Comparison of ENCODE assay signal across 17 cellular contexts in genomic region chrX:29419774-29420553, GRCh38.
A peak's percentile ranks its signal among the peaks of the same experiment; 100 is the strongest.
DNase-seq lines count a peak whose midpoint lies in the region; ATAC-seq, FAIRE-seq and TF ChIP-seq lines count a peak whose summit lies in the region.
"Had no signal": no experiment of that assay in that cellular context is flagged by ENCODE, and none has a peak within 500 bp of the region (broad histone marks: within the 10 kb centered on the region; RNA-seq: fewer than 3 reads in every experiment).

No MANE protein-coding gene starts in this region.

- no peak for TF ChIP-seq CTCF in fibroblast of the aortic adventitia (IDR thresholded peaks at IDR 0.05; ENCODE audit: insufficient read depth, low read length)
- no peak for TF ChIP-seq CTCF in WTC11 (IDR thresholded peaks at IDR 0.05)

- no peaks in the 10 kb centered on the region for H3K4me1 ChIP-seq in aorta (ENCODE audit: control insufficient read depth in 1 of 2, insufficient read depth in 2 of 2, low read length in 2 of 2)

- intact Hi-C loops in aorta (cut with DNase I): no loop called here

- H3K9me3 Mint-ChIP-seq in activated CD8-positive, alpha-beta memory T cell treated with anti-CD3 and anti-CD28 coated beads, Interleukin-2, amount 10 ng/mL, durations not matched to agents 7 days and 5 days (ENCODE audit: low read depth): no peaks in the 10 kb centered on the region
- no peaks in the 10 kb centered on the region for H3K9me3 Mint-ChIP-seq in WTC11
- H3K9me3 Mint-ChIP-seq: dendritic cell treated with granulocyte-macrophage colony-stimulating factor and Interleukin-4, amounts not matched to agents 40 ng/mL and 50 ng/mL, for 4 days; stimulated activated naive B cell treated with anti-CD40 and anti-IgM and Interleukin-4, amounts not matched to agents 10 μg/mL and 1 μg/mL and 100 μg/mL, for 72 hours had no signal

- POLR2A ChIA-PET in WTC11 (lab: Charles Lee): no interaction called here

- CTCF ChIA-PET in activated CD8-positive, alpha-beta memory T cell treated with anti-CD3 and anti-CD28 coated beads, Interleukin-2, amount 10 ng/mL, durations not matched to agents 7 days and 5 days (lab: Charles Lee): no interaction called here
- CTCF ChIA-PET in WTC11 (lab: Charles Lee): interaction anchor here (0.7 kb wide), 1 partner anchor 59 kb away, joined by 3 read pairs; no protein-coding TSS in a partner anchor

- no peaks in the 10 kb centered on the region for H3K27me3 ChIP-seq in aorta (ENCODE audit: control insufficient read depth in 1 of 2, insufficient read depth in 2 of 2, low read length in 1 of 2)

- H3K9me3 ChIP-seq in aorta (ENCODE audit: control insufficient read depth, low read length): no peaks in the 10 kb centered on the region

- H3K36me3 Mint-ChIP-seq in activated CD8-positive, alpha-beta memory T cell treated with anti-CD3 and anti-CD28 coated beads, Interleukin-2, amount 10 ng/mL, durations not matched to agents 7 days and 5 days: no peaks in the 10 kb centered on the region
- no peaks in the 10 kb centered on the region for H3K36me3 Mint-ChIP-seq in WTC11
- H3K36me3 Mint-ChIP-seq: activated naive CD4-positive, alpha-beta T cell treated with anti-CD3 and anti-CD28 coated beads, Interleukin-2, amount 50 U/mL, for 72 hours; stimulated activated naive B cell treated with anti-CD40 and anti-IgM and Interleukin-4, amounts not matched to agents 10 μg/mL and 1 μg/mL and 100 μg/mL, for 72 hours had no signal

- H3K4me3 ChIP-seq in fibroblast of the aortic adventitia (ENCODE audit: low read depth, low read length): no peak overlapping the region
- H3K4me3 ChIP-seq in aorta (ENCODE audit: low read length in 2 of 2): no peak overlapping the region

- peak; percentile 0 for DNase-seq in Daoy (ENCODE audit: low read depth)
- peak; percentile 17 for DNase-seq in HTR-8/SVneo (ENCODE audit: insufficient read length, low spot score)
- peak; percentile 98 for DNase-seq in fibroblast of the aortic adventitia (ENCODE audit: low read depth)
- DNase-seq in NOMO-1 treated with dmso at 0.1 percent for 144 hours (lab: John Stamatoyannopoulos, UW; ENCODE audit: unreplicated experiment): no peak
- DNase-seq in activated CD8-positive, alpha-beta memory T cell treated with anti-CD3 and anti-CD28 coated beads, Interleukin-2, amount 10 ng/mL, durations not matched to agents 7 days and 5 days: no peak
- DNase-seq in aorta: no peak
- DNase-seq in WTC11 (ENCODE audit: low spot score): no peak
- DNase-seq: activated CD8-positive, alpha-beta memory T cell treated with anti-CD3 and anti-CD28 coated beads, Interleukin-2, amount 50 U/mL, for 4 hours; DMS79; NCI-H774; stimulated activated CD4-positive, alpha-beta T cell treated with anti-CD3 and anti-CD28 coated beads, Interleukin-4, amount 100 ng/mL, for 24 hours; stimulated activated naive B cell treated with anti-CD40 and anti-IgM and Interleukin-4, amounts not matched to agents 10 μg/mL and 1 μg/mL and 100 μg/mL, for 72 hours had no signal

- H3K27me3 Mint-ChIP-seq in activated CD8-positive, alpha-beta memory T cell treated with anti-CD3 and anti-CD28 coated beads, Interleukin-2, amount 10 ng/mL, durations not matched to agents 7 days and 5 days: no peaks in the 10 kb centered on the region
- H3K27me3 Mint-ChIP-seq in WTC11 (ENCODE audit: low read depth): peaks cover 47% of the 10 kb centered on the region
- H3K27me3 Mint-ChIP-seq: dendritic cell treated with granulocyte-macrophage colony-stimulating factor and Interleukin-4, amounts not matched to agents 40 ng/mL and 50 ng/mL, for 4 days; stimulated activated naive B cell treated with anti-CD40 and anti-IgM and Interleukin-4, amounts not matched to agents 10 μg/mL and 1 μg/mL and 100 μg/mL, for 72 hours had no signal

- H3K36me3 ChIP-seq in aorta (ENCODE audit: control insufficient read depth in 1 of 2, insufficient read depth in 2 of 2, low read length in 1 of 2): no peaks in the 10 kb centered on the region

- no peak overlapping the region for H3K27ac ChIP-seq in aorta (ENCODE audit: low read depth in 1 of 2, low read length in 2 of 2)

- 13 to 20% methylated on average over 2 of the region's 2 CpGs for WGBS in aorta, 2 donors

- no peak overlapping the region for H3K27ac Mint-ChIP-seq in activated CD8-positive, alpha-beta memory T cell treated with anti-CD3 and anti-CD28 coated beads, Interleukin-2, amount 10 ng/mL, durations not matched to agents 7 days and 5 days
- H3K27ac Mint-ChIP-seq in WTC11: no peak overlapping the region
- H3K27ac Mint-ChIP-seq: activated naive CD4-positive, alpha-beta T cell treated with anti-CD3 and anti-CD28 coated beads, Interleukin-2, amount 50 U/mL, for 72 hours; dendritic cell treated with granulocyte-macrophage colony-stimulating factor and Interleukin-4, amounts not matched to agents 40 ng/mL and 50 ng/mL, for 4 days; stimulated activated naive B cell treated with anti-CD40 and anti-IgM and Interleukin-4, amounts not matched to agents 10 μg/mL and 1 μg/mL and 100 μg/mL, for 72 hours had no signal

- H3K4me3 Mint-ChIP-seq in activated CD8-positive, alpha-beta memory T cell treated with anti-CD3 and anti-CD28 coated beads, Interleukin-2, amount 10 ng/mL, durations not matched to agents 7 days and 5 days: no peak overlapping the region
- H3K4me3 Mint-ChIP-seq in WTC11: no peak overlapping the region
- H3K4me3 Mint-ChIP-seq: dendritic cell treated with granulocyte-macrophage colony-stimulating factor and Interleukin-4, amounts not matched to agents 40 ng/mL and 50 ng/mL, for 4 days; stimulated activated naive B cell treated with anti-CD40 and anti-IgM and Interleukin-4, amounts not matched to agents 10 μg/mL and 1 μg/mL and 100 μg/mL, for 72 hours had no signal

- FAIRE-seq in HTR-8/SVneo (lab: Jason Lieb, UNC): no peak
- FAIRE-seq: GM12892 had no signal

- no peaks in the 10 kb centered on the region for H3K4me1 Mint-ChIP-seq in activated CD8-positive, alpha-beta memory T cell treated with anti-CD3 and anti-CD28 coated beads, Interleukin-2, amount 10 ng/mL, durations not matched to agents 7 days and 5 days
- H3K4me1 Mint-ChIP-seq in WTC11: peaks cover 20% of the 10 kb centered on the region
- H3K4me1 Mint-ChIP-seq: stimulated activated naive B cell treated with anti-CD40 and anti-IgM and Interleukin-4, amounts not matched to agents 10 μg/mL and 1 μg/mL and 100 μg/mL, for 72 hours had no signal

- ATAC-seq in GM21526 (IDR thresholded peaks at IDR 0.05; ENCODE audit: low FRiP score, unreplicated experiment): peak; percentile 83
- no peak for ATAC-seq in activated CD8-positive, alpha-beta memory T cell treated with anti-CD3 and anti-CD28 coated beads, Interleukin-2, amount 10 ng/mL, durations not matched to agents 7 days and 5 days
- ATAC-seq in aorta (ENCODE audit: low FRiP score): no peak
- ATAC-seq in WTC11: no peak
- ATAC-seq: activated naive CD4-positive, alpha-beta T cell treated with anti-CD3 and anti-CD28 coated beads, Interleukin-2, amount 50 U/mL, for 72 hours; Right ventricle myocardium inferior; stimulated activated naive B cell treated with anti-CD40 and anti-IgM and Interleukin-4, amounts not matched to agents 10 μg/mL and 1 μg/mL and 100 μg/mL, for 72 hours had no signal

TF ChIP-seq in WTC11, 78 proteins besides CTCF, POLR2A, EP300 and RAD21 (continues in another document):
- TF ChIP-seq ZNF416 (CRISPR knock-in tag; IDR thresholded peaks at IDR 0.05) (no peak), OVOL2 (CRISPR knock-in tag; IDR thresholded peaks at IDR 0.05; ENCODE audit: borderline replicate concordance) (no peak), USF1 (CRISPR knock-in tag; IDR thresholded peaks at IDR 0.05) (no peak), ZNF671 (CRISPR knock-in tag; IDR thresholded peaks at IDR 0.05) (no peak), GRHL2 (CRISPR knock-in tag; IDR thresholded peaks at IDR 0.05; ENCODE audit: insufficient replicate concordance, severe bottlenecking) (no peak), HMGXB4 (CRISPR knock-in tag; IDR thresholded peaks at IDR 0.05) (no peak), ATF3 (CRISPR knock-in tag; conservative IDR thresholded peaks at IDR 0.05) (no peak)

Comparison
In these comparisons a context has a peak if more than half of its experiments do, and no peak if none do; other contexts are left out.
1. DNase-seq: peak in Daoy (single experiment), HTR-8/SVneo (single experiment) and fibroblast of the aortic adventitia (single experiment); none in NOMO-1 treated with dmso at 0.1 percent for 144 hours (single experiment), activated CD8-positive, alpha-beta memory T cell treated with anti-CD3 and anti-CD28 coated beads, Interleukin-2, amount 10 ng/mL, durations not matched to agents 7 days and 5 days (single experiment), aorta (0 of 2) and WTC11 (single experiment).